In genomic region chr3:58487140-58487886, GRCh38 we compare ENCODE assay signal across 11 cellular contexts. TPM values are rescaled to one million over a fixed set of nuclear protein-coding genes. Genes with fewer than 3 reads are reported as not detected.
A peak's percentile ranks its signal among the peaks of the same experiment; 100 is the strongest.
DNase-seq lines count a peak whose midpoint lies in the region; ATAC-seq, FAIRE-seq and TF ChIP-seq lines count a peak whose summit lies in the region.
"Had no signal": no experiment of that assay in that cellular context is flagged by ENCODE, and none has a peak within 500 bp of the region (broad histone marks: within the 10 kb centered on the region; RNA-seq: fewer than 3 reads in every experiment).

No MANE protein-coding gene starts in this region.

- intact Hi-C loops in right lobe of liver (cut with DNase I), result no loop called here
- intact Hi-C loops in upper lobe of right lung (cut with DNase I), result no loop called here

- FAIRE-seq in bronchial epithelial cell (lab: Jason Lieb, UNC), result peak; percentile 73
- FAIRE-seq: frontal cortex had no signal

- 29% methylated on average over 7 of the region's 18 CpGs for WGBS in right lobe of liver (ENCODE audit: insufficient coverage, low coverage, low lambda C conversion rate, missing lambda C conversion rate)

- H3K9me3 ChIP-seq in MG63, result no peaks in the 10 kb centered on the region
- no peaks in the 10 kb centered on the region for H3K9me3 ChIP-seq in right lobe of liver
- no peaks in the 10 kb centered on the region for H3K9me3 ChIP-seq in upper lobe of right lung

- DNase-seq in AG08395 (ENCODE audit: low spot score) (peak; percentile 73), MG63 (peak; percentile 70), bronchial epithelial cell (ENCODE audit: low read depth) (peak; percentile 72), right lobe of liver (peak; percentile 60 to 66 (median 65)), upper lobe of right lung (no peak)
- DNase-seq: CD4-positive, alpha-beta memory T cell had no signal

- H3K27ac ChIP-seq in right lobe of liver (peak overlapping the region; percentile 15 to 48 (median 21)), upper lobe of right lung (no peak overlapping the region)
- H3K27ac ChIP-seq: SK-N-MC had no signal

- no peaks in the 10 kb centered on the region for H3K27me3 ChIP-seq in MG63
- H3K27me3 ChIP-seq in bronchial epithelial cell (ENCODE audit: control insufficient read depth, insufficient read depth, low read length), result no peaks in the 10 kb centered on the region
- no peaks in the 10 kb centered on the region for H3K27me3 ChIP-seq in right lobe of liver
- no peaks in the 10 kb centered on the region for H3K27me3 ChIP-seq in upper lobe of right lung

- peaks cover 0 to 23% (median 2%) of the 10 kb centered on the region in 4 donors for H3K4me1 ChIP-seq in right lobe of liver
- H3K4me1 ChIP-seq in upper lobe of right lung, result peaks cover 13% of the 10 kb centered on the region

- TF ChIP-seq POLR2A in right lobe of liver (IDR thresholded peaks at IDR 0.05), result peak; percentile 21

- TF ChIP-seq CTCF in bronchial epithelial cell (IDR thresholded peaks at IDR 0.05; ENCODE audit: insufficient read depth, low read length, severe bottlenecking), result no peak
- TF ChIP-seq CTCF in right lobe of liver (IDR thresholded peaks at IDR 0.05), result no peak
- no peak for TF ChIP-seq CTCF in upper lobe of right lung (IDR thresholded peaks at IDR 0.05)

- H3K4me3 ChIP-seq in MG63, result no peak overlapping the region
- H3K4me3 ChIP-seq in bronchial epithelial cell (ENCODE audit: low read depth, low read length), result no peak overlapping the region
- H3K4me3 ChIP-seq in right lobe of liver, result peak overlapping the region in 2 of 3 donors; percentile 33 to 47
- H3K4me3 ChIP-seq in upper lobe of right lung, result no peak overlapping the region
- H3K4me3 ChIP-seq: SK-N-MC had no signal

- ATAC-seq in right lobe of liver (peak; percentile 26 to 54 (median 43)), upper lobe of right lung (no peak), GM18498 (IDR thresholded peaks at IDR 0.05; ENCODE audit: unreplicated experiment) (no peak), HG02610 (IDR thresholded peaks at IDR 0.05; ENCODE audit: unreplicated experiment) (no peak), GM21723 (IDR thresholded peaks at IDR 0.05; ENCODE audit: unreplicated experiment) (no peak)

- H3K36me3 ChIP-seq in MG63 (no peaks in the 10 kb centered on the region), bronchial epithelial cell (ENCODE audit: control insufficient read depth, insufficient read depth, low read length) (no peaks in the 10 kb centered on the region), right lobe of liver (no peaks in the 10 kb centered on the region), upper lobe of right lung (no peaks in the 10 kb centered on the region)

RNA-seq across cellular contexts. Expression of gene KCTD6, which starts 4.6 kb away (rescaled TPM):
- total RNA-seq in MG63 (2014; rRNA removed; shearing (Covaris generic); ENCODE audit: low replicate concordance), result 5.1 and 13.4 TPM in 2 replicates
- total RNA-seq in bronchial epithelial cell, result 3.9 and 5.0 TPM in 2 replicates
- total RNA-seq in right lobe of liver, result 1 to 10 TPM; 4.3 to 9.6 (median 8.0) TPM
- 8.2 TPM for total RNA-seq in upper lobe of right lung

RNA-seq across cellular contexts. Expression of gene ACOX2, which starts 49.7 kb away (rescaled TPM):
- 18.7 and 23.4 TPM in 2 replicates for total RNA-seq in MG63 (2014; rRNA removed; shearing (Covaris generic); ENCODE audit: low replicate concordance)
- total RNA-seq in bronchial epithelial cell (0.26 TPM in 1 of 2 replicates, not detected in the other), right lobe of liver (100 to 1,000 TPM in 3 of 6 experiments, 10 to 100 TPM in 3; 67.8 to 269 (median 149) TPM), upper lobe of right lung (20.1 TPM)
- total RNA-seq: CD4-positive, alpha-beta memory T cell had no signal

RNA-seq across cellular contexts. Expression of gene PDHB, which starts 53.7 kb away (rescaled TPM):
- 106 and 142 TPM in 2 replicates for total RNA-seq in MG63 (2014; rRNA removed; shearing (Covaris generic); ENCODE audit: low replicate concordance)
- total RNA-seq in bronchial epithelial cell, result 32.4 and 37.5 TPM in 2 replicates
- total RNA-seq in right lobe of liver, result 10 to 100 TPM; 35.5 to 70.2 (median 47.3) TPM
- total RNA-seq in upper lobe of right lung, result 49.6 TPM

Comparison
In these comparisons a context has a peak if more than half of its experiments do, and no peak if none do; other contexts are left out.
1. H3K4me3 ChIP-seq: peak in right lobe of liver (2 of 3); none in MG63 (single experiment), bronchial epithelial cell (single experiment) and upper lobe of right lung (single experiment).
2. ATAC-seq: peak in right lobe of liver (4 of 4); none in upper lobe of right lung (single experiment), GM18498 (single experiment), HG02610 (single experiment) and GM21723 (single experiment).
3. RNA of gene ACOX2, which starts 49.7 kb away (total RNA-seq): 67.8 to 269 TPM in right lobe of liver, 18.7 to 23.4 TPM in MG63 and 20.1 TPM in upper lobe of right lung (single experiment); 0.26 TPM in bronchial epithelial cell; every median in the first group is over 10 times any median in the second.